ENCODE assay signal across 8 cellular contexts in the genomic region with DNA sequence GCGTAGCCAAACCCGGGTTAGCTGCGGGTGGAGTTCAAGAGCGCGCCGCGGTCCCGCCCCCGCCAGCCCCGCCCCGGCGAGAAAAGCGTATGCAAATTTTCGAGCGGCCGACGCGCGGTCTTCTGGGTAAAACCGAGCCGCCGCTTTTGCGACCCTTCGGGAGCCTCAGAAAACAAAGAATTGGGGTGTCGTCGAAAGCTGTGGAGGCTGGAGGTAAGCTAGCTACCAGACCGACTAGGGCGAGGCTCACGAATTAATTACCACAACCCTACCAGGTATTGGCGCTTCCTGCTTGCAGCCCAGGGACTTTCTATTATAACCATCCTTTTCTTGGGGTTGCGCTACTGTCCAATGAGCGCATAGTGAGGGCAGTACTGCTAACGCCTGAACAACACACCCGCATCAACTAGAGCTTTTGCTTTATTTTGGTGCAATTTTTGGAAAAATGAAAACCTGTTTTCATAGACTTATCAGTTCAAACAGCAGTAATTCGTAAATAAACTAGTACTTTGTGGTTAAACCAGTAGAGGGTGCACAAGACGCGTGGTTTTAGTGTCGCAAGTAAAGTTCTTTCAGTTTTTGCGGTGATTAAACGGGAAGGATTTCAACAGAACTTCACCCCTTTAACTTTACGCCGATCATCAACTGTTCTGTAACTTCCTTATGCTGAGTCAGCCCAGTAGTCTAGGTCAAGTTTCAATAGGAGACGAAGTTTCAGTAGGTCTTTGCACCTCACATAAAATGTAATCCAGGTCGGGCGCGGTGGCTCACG. TPM values are rescaled to one million over a fixed set of nuclear protein-coding genes. Genes with fewer than 3 reads are reported as not detected.
DNase-seq lines count a peak whose midpoint lies in the region; ATAC-seq and TF ChIP-seq lines count a peak whose summit lies in the region.

Gene RNU4ATAC (plus strand): TSS at position 318 of the 772 bp plus-strand sequence.

- DNase-seq in NCI-H1105 treated with DMSO at 0.1 percent for 48 hours (lab: John Stamatoyannopoulos, UW): peak; percentile 90
- peak; percentile 96 to 99 for DNase-seq in SW 1271 (lab: John Stamatoyannopoulos, UW)
- peak; percentile 87 for DNase-seq in left cardiac atrium
- peak; percentile 96 for DNase-seq in posterior vena cava (ENCODE audit: low spot score)
- peak; percentile 87 for DNase-seq in ureter (ENCODE audit: low spot score)

- peak within 1 kb of the TSS; percentile 91 for H3K27ac ChIP-seq in adipose tissue (ENCODE audit: low read depth, low read length)

- WGBS in adipose tissue, 3 donors: 0 to 1% (median 0%) methylated on average over 47 of the region's 47 CpGs

- intact Hi-C loops in left cardiac atrium (cut with DNase I): loop anchor here (5.0 to 10.0 kb wide), 3 partner anchors 64 to 167 kb away; partner anchors contain the start of gene CLASP1 (in 1 of the 2)
- intact Hi-C loops in posterior vena cava (cut with DNase I): loop anchor here (5.0 to 10.0 kb wide), 3 partner anchors 117 to 184 kb away; partner anchors contain the start of gene CLASP1 (in 1 of the 2)

- TF ChIP-seq CTCF in GM12873 (IDR thresholded peaks at IDR 0.05; ENCODE audit: insufficient read depth, low read depth, low read length, missing control alignments): peak; percentile 62

- ATAC-seq in HG02678 (IDR thresholded peaks at IDR 0.05; ENCODE audit: unreplicated experiment) (peak; percentile 74), left cardiac atrium (peak; percentile 86 to 93)

RNA-seq across cellular contexts. Expression of gene RNU4ATAC, which starts in this region (rescaled TPM):
- not detected for polyA plus RNA-seq in adipose tissue
- total RNA-seq in left cardiac atrium: 10 to 100 TPM in 1 of 2 donors, not detected in 1; 24.3 TPM
- total RNA-seq in posterior vena cava: not detected
- total RNA-seq in ureter: not detected

Comparison
In these comparisons a context has a peak if more than half of its experiments do, and no peak if none do; other contexts are left out.
1. Peak in every context shown above with its lines: DNase-seq, ATAC-seq and H3K27ac ChIP-seq.
2. Peak in DNase-seq in posterior vena cava; RNA of the gene not detected or under 1 TPM.
3. Peak in DNase-seq in ureter; RNA of the gene not detected or under 1 TPM.